In the genomic region with DNA sequence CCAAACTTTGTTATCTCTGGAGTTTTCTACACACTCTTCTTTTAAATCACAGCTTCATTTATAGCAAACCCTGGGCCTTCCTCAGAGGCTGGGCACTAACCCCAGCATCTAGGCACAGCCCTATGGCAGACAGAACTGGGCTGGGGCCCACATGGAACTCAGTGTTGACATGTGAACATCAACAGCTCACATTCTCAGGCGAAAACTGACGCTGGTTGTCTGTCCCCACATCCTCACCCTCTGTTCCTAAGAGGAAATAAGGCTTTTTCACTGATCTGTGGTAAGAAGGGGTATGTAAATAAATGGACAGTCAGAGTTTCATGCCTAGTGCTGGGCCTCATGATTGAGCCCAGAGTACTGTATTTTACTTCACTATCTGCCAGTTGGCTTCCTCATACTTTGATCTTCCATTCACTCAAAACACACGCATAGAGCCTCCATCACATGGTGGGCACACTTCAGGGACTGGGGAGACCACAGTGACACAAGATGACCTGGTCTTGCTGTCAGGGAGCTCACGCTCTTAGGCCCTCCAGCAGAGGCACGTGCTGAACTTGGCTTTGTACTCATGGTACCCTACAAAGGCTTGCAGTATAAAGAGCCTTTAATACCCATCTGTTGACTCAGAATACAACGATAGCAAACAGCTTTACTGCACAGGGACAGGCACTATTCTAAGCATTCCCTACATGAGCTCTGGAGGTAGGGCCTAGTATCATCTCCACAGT, we compare ENCODE assay signal across 1 cellular context.
TF ChIP-seq lines count a peak whose summit lies in the region.

No MANE protein-coding gene starts in this region.

TF ChIP-seq in HepG2, 621 proteins besides CTCF, POLR2A, EP300 and RAD21:
- TF ChIP-seq BHLHE40 (IDR thresholded peaks at IDR 0.05; ENCODE audit: low read length) (peak; percentile 83), STAT5B (CRISPR knock-in tag; IDR thresholded peaks at IDR 0.05) (no peak)
